Comparison of ENCODE assay signal across 10 cellular contexts in the genomic region with DNA sequence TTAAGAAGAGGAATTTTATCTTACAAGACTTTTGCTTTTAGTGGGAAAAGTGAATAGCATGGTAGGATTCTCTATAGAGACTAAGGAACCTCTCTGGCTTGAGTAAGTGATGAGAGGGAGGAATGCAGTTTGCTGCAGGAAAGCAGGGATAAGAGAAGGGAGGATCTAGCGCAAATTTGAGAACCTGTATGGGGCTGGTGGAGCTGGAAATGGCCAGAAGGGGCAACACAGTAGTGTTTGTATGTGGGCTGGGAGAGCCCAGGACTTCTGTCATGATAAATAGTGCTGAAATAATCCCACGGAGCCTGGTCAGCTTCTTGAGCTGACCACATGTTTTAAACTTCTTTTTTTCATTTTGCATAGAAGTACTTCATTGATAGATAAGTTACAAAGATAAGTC. TPM values are rescaled to one million over a fixed set of nuclear protein-coding genes. Genes with fewer than 3 reads are reported as not detected.
DNase-seq lines count a peak whose midpoint lies in the region; ATAC-seq and TF ChIP-seq lines count a peak whose summit lies in the region.
"Had no signal": no experiment of that assay in that cellular context is flagged by ENCODE, and none has a peak within 500 bp of the region (broad histone marks: within the 10 kb centered on the region; RNA-seq: fewer than 3 reads in every experiment).

No MANE protein-coding gene starts in this region.

- no peaks in the 10 kb centered on the region for H3K27me3 ChIP-seq in WERI-Rb-1 (ENCODE audit: insufficient read depth, low read depth, severe bottlenecking)
- no peaks in the 10 kb centered on the region for H3K27me3 ChIP-seq in tibial nerve
- H3K27me3 ChIP-seq in MG63: no peaks in the 10 kb centered on the region
- H3K27me3 ChIP-seq: adrenal gland had no signal

- H3K9me3 ChIP-seq in WERI-Rb-1 (ENCODE audit: severe bottlenecking): no peaks in the 10 kb centered on the region
- no peaks in the 10 kb centered on the region for H3K9me3 ChIP-seq in tibial nerve
- 0 out of 2 replicates have a peak, but pooled peaks cover 2% of the 10 kb centered on the region for H3K9me3 ChIP-seq in MG63
- H3K9me3 ChIP-seq: adrenal gland had no signal

- no peaks in the 10 kb centered on the region for H3K36me3 ChIP-seq in WERI-Rb-1
- no peaks in the 10 kb centered on the region for H3K36me3 ChIP-seq in tibial nerve
- no peaks in the 10 kb centered on the region for H3K36me3 ChIP-seq in MG63
- H3K36me3 ChIP-seq: adrenal gland had no signal

- no peak for DNase-seq in activated naive CD4-positive, alpha-beta T cell treated with anti-CD3 and anti-CD28 coated beads for 36 hours
- DNase-seq in activated naive CD4-positive, alpha-beta T cell (lab: John Stamatoyannopoulos, UW): no peak
- DNase-seq in WERI-Rb-1: peak; percentile 29
- DNase-seq in iPS-NIHi7 (ENCODE audit: extremely low spot score): peak; percentile 30
- no peak for DNase-seq in tibial nerve (ENCODE audit: low spot score in 2 of 2)
- DNase-seq in MG63: no peak
- DNase-seq: T-helper 1 cell had no signal

- TF ChIP-seq CTCF in WERI-Rb-1 (IDR thresholded peaks at IDR 0.05; ENCODE audit: low read depth, low read length) (0 out of 2 replicates have a peak, but pooled peaks have one; percentile 26), tibial nerve (IDR thresholded peaks at IDR 0.05) (peak in 1 of 5 experiments; percentile 9)

- ATAC-seq in HG03097 (IDR thresholded peaks at IDR 0.05; ENCODE audit: low FRiP score, unreplicated experiment) (no peak), HG02571 (IDR thresholded peaks at IDR 0.05; ENCODE audit: unreplicated experiment) (no peak)

- H3K4me1 ChIP-seq in tibial nerve: peaks cover 0 to 18% (median 4%) of the 10 kb centered on the region in 4 donors

- intact Hi-C loops in activated naive CD4-positive, alpha-beta T cell treated with anti-CD3 and anti-CD28 coated beads for 36 hours (cut with micrococcal nuclease): loop anchor here (1.0 kb wide), 1 partner anchor 113 kb away; no protein-coding TSS in a partner anchor

- TF ChIP-seq EP300 in tibial nerve (IDR thresholded peaks at IDR 0.05): no peak

- H3K4me3 ChIP-seq in WERI-Rb-1 (ENCODE audit: low read depth, low read length) (no peak overlapping the region), tibial nerve (peak overlapping the region in 2 of 4 donors; percentile 34 to 59), MG63 (no peak overlapping the region)

- peak overlapping the region; percentile 35 for H3K4me3 Mint-ChIP-seq in activated naive CD4-positive, alpha-beta T cell treated with anti-CD3 and anti-CD28 coated beads for 36 hours

- no peak overlapping the region for H3K27ac ChIP-seq in WERI-Rb-1
- peak overlapping the region; percentile 73 to 93 (median 86) for H3K27ac ChIP-seq in tibial nerve

- H3K36me3 Mint-ChIP-seq in activated naive CD4-positive, alpha-beta T cell treated with anti-CD3 and anti-CD28 coated beads for 36 hours (ENCODE audit: low read depth): no peaks in the 10 kb centered on the region

- TF ChIP-seq POLR2A in tibial nerve (IDR thresholded peaks at IDR 0.05): no peak

- WGBS in tibial nerve, 2 donors: 31 to 36% methylated on average over 2 of the region's 2 CpGs

- no peaks in the 10 kb centered on the region for H3K9me3 Mint-ChIP-seq in activated naive CD4-positive, alpha-beta T cell treated with anti-CD3 and anti-CD28 coated beads for 36 hours

- H3K4me1 Mint-ChIP-seq in activated naive CD4-positive, alpha-beta T cell treated with anti-CD3 and anti-CD28 coated beads for 36 hours (ENCODE audit: low read depth): no peaks in the 10 kb centered on the region

- CTCF ChIA-PET in activated naive CD4-positive, alpha-beta T cell treated with anti-CD3 and anti-CD28 coated beads for 36 hours (lab: Charles Lee): interaction anchor here (0.7 to 4.0 kb wide), 14 partner anchors 10 to 347 kb away, joined by 3 to 61 read pairs (median 4); partner anchors contain the start of gene SHC4

- H3K27ac Mint-ChIP-seq in activated naive CD4-positive, alpha-beta T cell treated with anti-CD3 and anti-CD28 coated beads for 36 hours: no peak overlapping the region

- peaks cover 12% of the 10 kb centered on the region for H3K27me3 Mint-ChIP-seq in activated naive CD4-positive, alpha-beta T cell treated with anti-CD3 and anti-CD28 coated beads for 36 hours (ENCODE audit: low read depth)

RNA-seq across cellular contexts. Expression of gene SHC4, which starts 11.1 kb away (rescaled TPM):
- total RNA-seq in activated naive CD4-positive, alpha-beta T cell treated with anti-CD3 and anti-CD28 coated beads for 36 hours: under 1 TPM; 0.21 to 0.25 TPM
- 10 to 100 TPM; 36.9 to 71.7 (median 47.5) TPM for total RNA-seq in tibial nerve
- total RNA-seq in MG63 (2014; rRNA removed; shearing (Covaris generic); ENCODE audit: low replicate concordance): not detected in 2 replicates

Comparison
In these comparisons a context has a peak if more than half of its experiments do, and no peak if none do; other contexts are left out.
1. DNase-seq: peak in WERI-Rb-1 (single experiment) and iPS-NIHi7 (single experiment); none in activated naive CD4-positive, alpha-beta T cell treated with anti-CD3 and anti-CD28 coated beads for 36 hours (single experiment), activated naive CD4-positive, alpha-beta T cell (0 of 4), tibial nerve (0 of 2) and MG63 (single experiment).
2. RNA of gene SHC4, which starts 11.1 kb away (total RNA-seq): 36.9 to 71.7 TPM in tibial nerve; 0.21 to 0.25 TPM in activated naive CD4-positive, alpha-beta T cell treated with anti-CD3 and anti-CD28 coated beads for 36 hours and not detected in MG63; every median in the first group is over 10 times any median in the second.